8 cellular contexts compared by ENCODE assay signal in genomic region chr5:62268239-62268638, GRCh38. TPM values are rescaled to one million over a fixed set of nuclear protein-coding genes. Genes with fewer than 3 reads are reported as not detected.
DNase-seq lines count a peak whose midpoint lies in the region; TF ChIP-seq lines count a peak whose summit lies in the region.

No MANE protein-coding gene starts in this region.

- H4K20me1 ChIP-seq in osteoblast (ENCODE audit: insufficient read depth, low read length) = no peaks in the 10 kb centered on the region

- no peaks in the 10 kb centered on the region for H3K79me2 ChIP-seq in osteoblast (ENCODE audit: insufficient read depth, low read length)

- H3K4me2 ChIP-seq in osteoblast (ENCODE audit: insufficient read depth, low read length) = no peak overlapping the region

- peaks cover 10% of the 10 kb centered on the region for H3K36me3 Mint-ChIP-seq in activated CD4-positive, alpha-beta T cell treated with anti-CD3 and anti-CD28 coated beads, Interleukin-2, amount 10 ng/mL, durations not matched to agents 24 days and 14 days (ENCODE audit: low read depth)
- H3K36me3 Mint-ChIP-seq in activated CD4-positive, alpha-beta T cell treated with anti-CD3 and anti-CD28 coated beads, Interleukin-2, amount 10 ng/mL, durations not matched to agents 7 days and 5 days (ENCODE audit: low read depth) = peaks cover 3% of the 10 kb centered on the region
- H3K36me3 Mint-ChIP-seq in stimulated activated naive CD8-positive, alpha-beta T cell treated with anti-CD3 and anti-CD28 coated beads, Interleukin-15, Interleukin-2, amounts not matched to agents 100 ng/mL and 50 ng/mL, for 24 hours (ENCODE audit: low read depth) = no peaks in the 10 kb centered on the region

- no peak for DNase-seq in activated CD4-positive, alpha-beta T cell treated with anti-CD3 and anti-CD28 coated beads, Interleukin-2, amount 10 ng/mL, durations not matched to agents 24 days and 14 days
- DNase-seq in activated CD4-positive, alpha-beta T cell treated with anti-CD3 and anti-CD28 coated beads, Interleukin-2, amount 10 ng/mL, durations not matched to agents 7 days and 5 days = no peak
- DNase-seq in LNCaP clone FGC (ENCODE audit: low read depth) (peak; percentile 87), T47D (ENCODE audit: low read depth in 1 of 2, low spot score in 1 of 2) (peak; percentile 9 to 86), left ventricle myocardium inferior (no peak), HUDEP-2 (lab: John Stamatoyannopoulos, UW; ENCODE audit: unreplicated experiment in 76 of 76) (no peak), osteoblast (ENCODE audit: insufficient read length, low spot score, missing footprints) (no peak)

- intact Hi-C loops in activated CD4-positive, alpha-beta T cell treated with anti-CD3 and anti-CD28 coated beads, Interleukin-2, amount 10 ng/mL, durations not matched to agents 24 days and 14 days (cut with micrococcal nuclease) = loop anchor here (1.0 kb wide), 2 partner anchors 12 to 17 kb away; no protein-coding TSS in a partner anchor
- intact Hi-C loops in left ventricle myocardium inferior (cut with micrococcal nuclease) = no loop called here

- H3K27ac Mint-ChIP-seq in activated CD4-positive, alpha-beta T cell treated with anti-CD3 and anti-CD28 coated beads, Interleukin-2, amount 10 ng/mL, durations not matched to agents 24 days and 14 days = peak overlapping the region; percentile 81
- no peak overlapping the region for H3K27ac Mint-ChIP-seq in activated CD4-positive, alpha-beta T cell treated with anti-CD3 and anti-CD28 coated beads, Interleukin-2, amount 10 ng/mL, durations not matched to agents 7 days and 5 days
- peak overlapping the region; percentile 62 for H3K27ac Mint-ChIP-seq in stimulated activated naive CD8-positive, alpha-beta T cell treated with anti-CD3 and anti-CD28 coated beads, Interleukin-15, Interleukin-2, amounts not matched to agents 100 ng/mL and 50 ng/mL, for 24 hours

- H2AFZ ChIP-seq in osteoblast (ENCODE audit: low read length) = no peak overlapping the region

- no peaks in the 10 kb centered on the region for H3K4me1 ChIP-seq in left ventricle myocardium inferior
- H3K4me1 ChIP-seq in osteoblast (ENCODE audit: insufficient read depth, low read length) = no peaks in the 10 kb centered on the region

- TF ChIP-seq CTCF in LNCaP clone FGC (IDR thresholded peaks at IDR 0.05; ENCODE audit: control insufficient read depth, extremely low read depth, insufficient read depth) = no peak
- TF ChIP-seq CTCF in left ventricle myocardium inferior (IDR thresholded peaks at IDR 0.05; ENCODE audit: borderline replicate concordance) = no peak
- TF ChIP-seq CTCF in osteoblast (IDR thresholded peaks at IDR 0.05; ENCODE audit: extremely low read depth, low read depth, low read length) = no peak

- H3K9me3 ChIP-seq in left ventricle myocardium inferior (replicated peaks) = no peaks in the 10 kb centered on the region
- no peaks in the 10 kb centered on the region for H3K9me3 ChIP-seq in osteoblast (ENCODE audit: low read depth, low read length)

- H3K27ac ChIP-seq in left ventricle myocardium inferior (replicated peaks) (no peak overlapping the region), osteoblast (ENCODE audit: low read depth, low read length) (no peak overlapping the region)

- no peaks in the 10 kb centered on the region for H3K27me3 ChIP-seq in left ventricle myocardium inferior (ENCODE audit: low read depth)
- H3K27me3 ChIP-seq in osteoblast (ENCODE audit: insufficient read depth, low read length) = no peaks in the 10 kb centered on the region

- POLR2A ChIA-PET in activated CD4-positive, alpha-beta T cell treated with anti-CD3 and anti-CD28 coated beads, Interleukin-2, amount 10 ng/mL, durations not matched to agents 7 days and 5 days (lab: Charles Lee) = no interaction called here

- CTCF ChIA-PET in activated CD4-positive, alpha-beta T cell treated with anti-CD3 and anti-CD28 coated beads, Interleukin-2, amount 10 ng/mL, durations not matched to agents 7 days and 5 days (lab: Charles Lee) = interaction anchor here (0.5 to 1.6 kb wide), 5 partner anchors 9 to 171 kb away, joined by 3 to 5 read pairs (median 3); partner anchors contain the start of genes DIMT1 and KIF2A

- in situ Hi-C loops in T47D (cut with HindIII; ENCODE audit: low pct_unique_long_range_greater_than_20kb, low sequenced_read_pairs) = no loop called here

- peaks cover 47% of the 10 kb centered on the region for H3K4me1 Mint-ChIP-seq in activated CD4-positive, alpha-beta T cell treated with anti-CD3 and anti-CD28 coated beads, Interleukin-2, amount 10 ng/mL, durations not matched to agents 24 days and 14 days
- H3K4me1 Mint-ChIP-seq in activated CD4-positive, alpha-beta T cell treated with anti-CD3 and anti-CD28 coated beads, Interleukin-2, amount 10 ng/mL, durations not matched to agents 7 days and 5 days = peaks cover 21% of the 10 kb centered on the region
- H3K4me1 Mint-ChIP-seq in stimulated activated naive CD8-positive, alpha-beta T cell treated with anti-CD3 and anti-CD28 coated beads, Interleukin-15, Interleukin-2, amounts not matched to agents 100 ng/mL and 50 ng/mL, for 24 hours (ENCODE audit: low read depth) = peaks cover 40% of the 10 kb centered on the region

- peak overlapping the region; percentile 27 for H3K4me3 Mint-ChIP-seq in activated CD4-positive, alpha-beta T cell treated with anti-CD3 and anti-CD28 coated beads, Interleukin-2, amount 10 ng/mL, durations not matched to agents 24 days and 14 days
- H3K4me3 Mint-ChIP-seq in activated CD4-positive, alpha-beta T cell treated with anti-CD3 and anti-CD28 coated beads, Interleukin-2, amount 10 ng/mL, durations not matched to agents 7 days and 5 days = no peak overlapping the region
- H3K4me3 Mint-ChIP-seq in stimulated activated naive CD8-positive, alpha-beta T cell treated with anti-CD3 and anti-CD28 coated beads, Interleukin-15, Interleukin-2, amounts not matched to agents 100 ng/mL and 50 ng/mL, for 24 hours = peak overlapping the region; percentile 56

- H3K36me3 ChIP-seq in left ventricle myocardium inferior (no peaks in the 10 kb centered on the region), osteoblast (ENCODE audit: insufficient read depth, low read length) (no peaks in the 10 kb centered on the region)

- H3K9me3 Mint-ChIP-seq in activated CD4-positive, alpha-beta T cell treated with anti-CD3 and anti-CD28 coated beads, Interleukin-2, amount 10 ng/mL, durations not matched to agents 24 days and 14 days = peaks cover 14% of the 10 kb centered on the region
- peaks cover 2% of the 10 kb centered on the region for H3K9me3 Mint-ChIP-seq in activated CD4-positive, alpha-beta T cell treated with anti-CD3 and anti-CD28 coated beads, Interleukin-2, amount 10 ng/mL, durations not matched to agents 7 days and 5 days
- H3K9me3 Mint-ChIP-seq in stimulated activated naive CD8-positive, alpha-beta T cell treated with anti-CD3 and anti-CD28 coated beads, Interleukin-15, Interleukin-2, amounts not matched to agents 100 ng/mL and 50 ng/mL, for 24 hours = peaks cover 8% of the 10 kb centered on the region

- H3K27me3 Mint-ChIP-seq in activated CD4-positive, alpha-beta T cell treated with anti-CD3 and anti-CD28 coated beads, Interleukin-2, amount 10 ng/mL, durations not matched to agents 24 days and 14 days = no peaks in the 10 kb centered on the region
- H3K27me3 Mint-ChIP-seq in activated CD4-positive, alpha-beta T cell treated with anti-CD3 and anti-CD28 coated beads, Interleukin-2, amount 10 ng/mL, durations not matched to agents 7 days and 5 days = no peaks in the 10 kb centered on the region
- no peaks in the 10 kb centered on the region for H3K27me3 Mint-ChIP-seq in stimulated activated naive CD8-positive, alpha-beta T cell treated with anti-CD3 and anti-CD28 coated beads, Interleukin-15, Interleukin-2, amounts not matched to agents 100 ng/mL and 50 ng/mL, for 24 hours

- no peak overlapping the region for H3K4me3 ChIP-seq in LNCaP clone FGC (ENCODE audit: low read depth, low read length)
- H3K4me3 ChIP-seq in left ventricle myocardium inferior = no peak overlapping the region
- no peak overlapping the region for H3K4me3 ChIP-seq in osteoblast (ENCODE audit: insufficient read depth, low read length)

RNA-seq across cellular contexts. Expression of gene KIF2A, which starts 37.8 kb away (rescaled TPM):
- total RNA-seq in activated CD4-positive, alpha-beta T cell treated with anti-CD3 and anti-CD28 coated beads, Interleukin-2, amount 10 ng/mL, durations not matched to agents 24 days and 14 days = 238 and 244 TPM in 2 replicates
- 100 to 1,000 TPM; 151 to 204 TPM for total RNA-seq in activated CD4-positive, alpha-beta T cell treated with anti-CD3 and anti-CD28 coated beads, Interleukin-2, amount 10 ng/mL, durations not matched to agents 7 days and 5 days
- total RNA-seq in left ventricle myocardium inferior (9.7 TPM), osteoblast (52.8 and 57.8 TPM in 2 replicates)

Comparison
In these comparisons a context has a peak if more than half of its experiments do, and no peak if none do; other contexts are left out.
1. DNase-seq: peak in LNCaP clone FGC (single experiment) and T47D (2 of 2); none in activated CD4-positive, alpha-beta T cell treated with anti-CD3 and anti-CD28 coated beads, Interleukin-2, amount 10 ng/mL, durations not matched to agents 24 days and 14 days (single experiment), activated CD4-positive, alpha-beta T cell treated with anti-CD3 and anti-CD28 coated beads, Interleukin-2, amount 10 ng/mL, durations not matched to agents 7 days and 5 days (single experiment), left ventricle myocardium inferior (single experiment), HUDEP-2 (0 of 76) and osteoblast (single experiment).